Comparison of ENCODE assay signal across 8 cellular contexts in the genomic region with DNA sequence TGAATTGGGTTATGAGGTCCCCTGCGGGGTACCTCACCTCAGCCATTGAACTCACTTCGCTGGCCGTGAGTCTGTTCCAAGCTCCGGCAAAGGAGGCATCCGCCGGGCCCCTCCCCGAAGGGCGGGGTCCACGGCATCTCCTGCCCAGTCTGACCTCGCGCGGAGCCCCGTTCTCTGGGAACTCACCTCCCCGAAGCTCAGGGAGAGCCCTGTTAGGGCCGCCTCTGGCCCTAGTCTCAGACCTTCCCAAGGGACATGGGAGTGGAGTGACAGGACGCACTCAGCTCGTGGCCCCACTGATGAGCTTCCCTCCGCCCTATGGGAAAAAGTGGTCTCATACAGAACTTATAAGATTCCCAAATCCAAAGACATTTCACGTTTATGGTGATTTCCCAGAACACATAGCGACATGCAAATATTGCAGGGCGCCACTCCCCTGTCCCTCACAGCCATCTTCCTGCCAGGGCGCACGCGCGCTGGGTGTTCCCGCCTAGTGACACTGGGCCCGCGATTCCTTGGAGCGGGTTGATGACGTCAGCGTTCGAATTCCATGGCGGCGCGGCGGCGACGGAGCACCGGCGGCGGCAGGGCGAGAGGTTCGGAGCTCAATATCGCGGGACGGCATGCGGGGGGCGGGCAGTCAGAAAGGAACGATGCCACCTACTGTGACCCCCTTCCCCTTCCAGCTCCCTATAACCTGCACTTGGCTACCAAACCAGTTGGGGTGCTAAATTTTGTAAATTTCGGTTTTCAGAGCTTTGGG. TPM values are rescaled to one million over a fixed set of nuclear protein-coding genes. Genes with fewer than 3 reads are reported as not detected.
DNase-seq lines count a peak whose midpoint lies in the region; ATAC-seq and TF ChIP-seq lines count a peak whose summit lies in the region.

A gene with protein sequence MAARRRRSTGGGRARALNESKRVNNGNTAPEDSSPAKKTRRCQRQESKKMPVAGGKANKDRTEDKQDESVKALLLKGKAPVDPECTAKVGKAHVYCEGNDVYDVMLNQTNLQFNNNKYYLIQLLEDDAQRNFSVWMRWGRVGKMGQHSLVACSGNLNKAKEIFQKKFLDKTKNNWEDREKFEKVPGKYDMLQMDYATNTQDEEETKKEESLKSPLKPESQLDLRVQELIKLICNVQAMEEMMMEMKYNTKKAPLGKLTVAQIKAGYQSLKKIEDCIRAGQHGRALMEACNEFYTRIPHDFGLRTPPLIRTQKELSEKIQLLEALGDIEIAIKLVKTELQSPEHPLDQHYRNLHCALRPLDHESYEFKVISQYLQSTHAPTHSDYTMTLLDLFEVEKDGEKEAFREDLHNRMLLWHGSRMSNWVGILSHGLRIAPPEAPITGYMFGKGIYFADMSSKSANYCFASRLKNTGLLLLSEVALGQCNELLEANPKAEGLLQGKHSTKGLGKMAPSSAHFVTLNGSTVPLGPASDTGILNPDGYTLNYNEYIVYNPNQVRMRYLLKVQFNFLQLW (plus strand): TSS at position 544 of the 763 bp plus-strand sequence. CDS start 7 bp downstream, at position 551.

- H3K27me3 ChIP-seq in RWPE2 (ENCODE audit: insufficient read depth, poor library complexity, severe bottlenecking): no peaks in the 10 kb centered on the region

- DNase-seq in EL: peak; percentile 100
- peak; percentile 99 for DNase-seq in H4 (ENCODE audit: low spot score)
- DNase-seq in LoVo (ENCODE audit: low spot score): peak; percentile 99
- DNase-seq in RWPE2 (ENCODE audit: low spot score): peak; percentile 100
- DNase-seq in activated T-helper 2 cell treated with anti-CD3 and anti-CD28 coated beads, Interferon-gamma antibody, Interleukin-2, Interleukin-4, amounts not matched to agents 10 μg/mL and 5 μg/mL and 100 μg/mL, durations not matched to agents 14 hours and 24 hours and 36 hours (ENCODE audit: low spot score): peak; percentile 94
- peak; percentile 99 for DNase-seq in fibroblast of mammary gland (ENCODE audit: low read depth)
- peak; percentile 82 to 100 (median 91) for DNase-seq in naive thymus-derived CD8-positive, alpha-beta T cell
- peak; percentile 88 to 95 (median 92) for DNase-seq in stimulated activated naive CD4-positive, alpha-beta T cell (lab: John Stamatoyannopoulos, UW)

- peak; percentile 99 for ATAC-seq in RWPE2 (ENCODE audit: low read depth)
- ATAC-seq in naive thymus-derived CD8-positive, alpha-beta T cell: peak; percentile 82 to 85

- peaks cover 6% of the 10 kb centered on the region for H3K4me1 ChIP-seq in RWPE2 (ENCODE audit: insufficient read depth, poor library complexity, severe bottlenecking)

- POLR2A ChIA-PET in naive thymus-derived CD8-positive, alpha-beta T cell (lab: Charles Lee): interaction anchor here (0.6 to 3.6 kb wide), 28 partner anchors 10 to 681 kb away, joined by 3 to 74 read pairs (median 4); a partner anchor contains a TSS

- peaks cover 40% of the 10 kb centered on the region for H3K36me3 ChIP-seq in RWPE2 (ENCODE audit: low read depth)

- no peaks in the 10 kb centered on the region for H3K9me3 ChIP-seq in RWPE2 (ENCODE audit: severe bottlenecking)

- TF ChIP-seq CTCF in RWPE2 (IDR thresholded peaks at IDR 0.05; ENCODE audit: poor library complexity, severe bottlenecking) (no peak), fibroblast of mammary gland (conservative IDR thresholded peaks at IDR 0.05; ENCODE audit: control insufficient read depth, insufficient read depth, low read depth, low read length) (no peak)

- H3K4me3 Mint-ChIP-seq in activated T-helper 2 cell treated with anti-CD3 and anti-CD28 coated beads, Interferon-gamma antibody, Interleukin-2, Interleukin-4, amounts not matched to agents 10 μg/mL and 5 μg/mL and 100 μg/mL, durations not matched to agents 14 hours and 24 hours and 36 hours (ENCODE audit: low read depth): peak within 1 kb of the TSS; percentile 98
- H3K4me3 Mint-ChIP-seq in naive thymus-derived CD8-positive, alpha-beta T cell: peak within 1 kb of the TSS; percentile 88 to 100 (median 98)

- H3K27ac Mint-ChIP-seq in activated T-helper 2 cell treated with anti-CD3 and anti-CD28 coated beads, Interferon-gamma antibody, Interleukin-2, Interleukin-4, amounts not matched to agents 10 μg/mL and 5 μg/mL and 100 μg/mL, durations not matched to agents 14 hours and 24 hours and 36 hours: peak within 1 kb of the TSS; percentile 94
- peak within 1 kb of the TSS; percentile 96 to 99 (median 98) for H3K27ac Mint-ChIP-seq in naive thymus-derived CD8-positive, alpha-beta T cell

- no peaks in the 10 kb centered on the region for H3K9me3 Mint-ChIP-seq in activated T-helper 2 cell treated with anti-CD3 and anti-CD28 coated beads, Interferon-gamma antibody, Interleukin-2, Interleukin-4, amounts not matched to agents 10 μg/mL and 5 μg/mL and 100 μg/mL, durations not matched to agents 14 hours and 24 hours and 36 hours
- no peaks in the 10 kb centered on the region for H3K9me3 Mint-ChIP-seq in naive thymus-derived CD8-positive, alpha-beta T cell

- H3K36me3 Mint-ChIP-seq in activated T-helper 2 cell treated with anti-CD3 and anti-CD28 coated beads, Interferon-gamma antibody, Interleukin-2, Interleukin-4, amounts not matched to agents 10 μg/mL and 5 μg/mL and 100 μg/mL, durations not matched to agents 14 hours and 24 hours and 36 hours (ENCODE audit: low read depth): peaks cover 27% of the 10 kb centered on the region
- H3K36me3 Mint-ChIP-seq in naive thymus-derived CD8-positive, alpha-beta T cell: peaks cover 0 to 31% (median 6%) of the 10 kb centered on the region in 3 donors

- H3K27ac ChIP-seq in RWPE2 (ENCODE audit: poor library complexity, severe bottlenecking): peak within 1 kb of the TSS; percentile 94

- peaks cover 13% of the 10 kb centered on the region for H3K4me1 Mint-ChIP-seq in activated T-helper 2 cell treated with anti-CD3 and anti-CD28 coated beads, Interferon-gamma antibody, Interleukin-2, Interleukin-4, amounts not matched to agents 10 μg/mL and 5 μg/mL and 100 μg/mL, durations not matched to agents 14 hours and 24 hours and 36 hours (ENCODE audit: low read depth)
- H3K4me1 Mint-ChIP-seq in naive thymus-derived CD8-positive, alpha-beta T cell: peaks cover 11 to 25% (median 17%) of the 10 kb centered on the region in 4 donors

- H3K4me3 ChIP-seq in RWPE2 (ENCODE audit: severe bottlenecking) (peak within 1 kb of the TSS; percentile 76), fibroblast of mammary gland (ENCODE audit: control insufficient read depth, low read depth, low read length) (peak within 1 kb of the TSS; percentile 85)

- peaks cover 3% of the 10 kb centered on the region for H3K27me3 Mint-ChIP-seq in activated T-helper 2 cell treated with anti-CD3 and anti-CD28 coated beads, Interferon-gamma antibody, Interleukin-2, Interleukin-4, amounts not matched to agents 10 μg/mL and 5 μg/mL and 100 μg/mL, durations not matched to agents 14 hours and 24 hours and 36 hours (ENCODE audit: low read depth)
- H3K27me3 Mint-ChIP-seq in naive thymus-derived CD8-positive, alpha-beta T cell: peaks cover 0 to 4% (median 0%) of the 10 kb centered on the region in 5 donors

- intact Hi-C loops in activated T-helper 2 cell treated with anti-CD3 and anti-CD28 coated beads, Interferon-gamma antibody, Interleukin-2, Interleukin-4, amounts not matched to agents 10 μg/mL and 5 μg/mL and 100 μg/mL, durations not matched to agents 14 hours and 24 hours and 36 hours (cut with micrococcal nuclease): loop anchor here (1.0 to 2.0 kb wide), 9 partner anchors 10 to 340 kb away; a partner anchor contains a TSS

RNA-seq across cellular contexts. Expression of the gene that starts here (rescaled TPM):
- total RNA-seq in H4 (2014; rRNA removed; shearing (Covaris generic)): 21.9 and 33.6 TPM in 2 replicates
- 31.2 and 31.5 TPM in 2 replicates for total RNA-seq in activated T-helper 2 cell treated with anti-CD3 and anti-CD28 coated beads, Interferon-gamma antibody, Interleukin-2, Interleukin-4, amounts not matched to agents 10 μg/mL and 5 μg/mL and 100 μg/mL, durations not matched to agents 14 hours and 24 hours and 36 hours
- 10 to 100 TPM; 21.6 to 22.9 TPM for total RNA-seq in naive thymus-derived CD8-positive, alpha-beta T cell
- polyA plus RNA-seq in naive thymus-derived CD8-positive, alpha-beta T cell: 10 to 100 TPM in 1 of 3 donors, 1 to 10 TPM in 2; 8.8 to 13.6 (median 9.6) TPM

Comparison
In these comparisons a context has a peak if more than half of its experiments do, and no peak if none do; other contexts are left out.
1. Peak in every context shown above with its lines: DNase-seq, ATAC-seq, H3K4me3 ChIP-seq and H3K27ac ChIP-seq.